ENCODE assay signal across 15 cellular contexts in the genomic region with DNA sequence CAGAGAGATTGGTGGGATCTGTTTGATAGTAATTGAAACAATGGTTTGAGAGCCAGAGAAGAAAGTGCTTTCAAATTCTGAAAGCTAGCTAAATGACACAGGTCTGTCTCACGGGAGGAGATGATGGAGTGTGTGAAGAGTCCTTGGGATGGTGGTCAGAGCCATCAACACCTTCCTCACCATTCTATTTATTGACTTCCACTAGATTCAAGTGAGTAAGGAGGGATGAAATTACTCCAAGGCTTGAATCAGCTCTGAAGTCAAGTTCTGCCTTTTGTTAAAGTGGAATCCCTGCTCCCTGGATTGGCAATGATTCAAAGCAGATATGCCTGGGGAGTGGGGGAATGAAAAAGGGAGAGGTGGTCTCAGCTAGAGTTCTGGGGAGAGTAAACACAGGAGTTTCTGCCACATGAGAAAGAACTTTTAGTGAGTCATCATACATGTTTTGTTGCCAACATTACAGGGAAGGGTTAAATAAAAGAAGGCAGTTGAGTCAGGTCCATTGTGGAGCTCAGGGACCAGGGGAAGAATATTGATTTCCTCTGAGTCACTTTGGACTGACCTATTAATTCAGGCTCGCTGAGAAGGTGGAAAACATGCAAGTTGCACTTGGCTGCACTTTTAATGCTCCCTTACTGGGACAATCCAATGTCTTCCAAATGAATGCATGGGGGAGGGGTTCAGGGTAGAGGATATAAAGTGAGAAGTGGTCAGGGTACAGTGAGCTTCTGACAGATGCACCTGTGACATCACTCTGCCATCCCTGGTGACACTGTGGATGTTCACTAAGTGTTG.
"Had no signal": no experiment of that assay in that cellular context is flagged by ENCODE, and none has a peak within 500 bp of the region (broad histone marks: within the 10 kb centered on the region; RNA-seq: fewer than 3 reads in every experiment).

No MANE protein-coding gene starts in this region.

- H3K27ac Mint-ChIP-seq: activated CD4-positive, alpha-beta T cell treated with anti-CD3 and anti-CD28 coated beads, Interleukin-2, amount 10 ng/mL, durations not matched to agents 7 days and 5 days; activated naive CD4-positive, alpha-beta T cell treated with anti-CD3 and anti-CD28 coated beads for 36 hours; activated naive CD8-positive, alpha-beta T cell treated with anti-CD3 and anti-CD28 coated beads, Interleukin-2, amount 50 U/mL, for 24 hours; nephron; T-helper 2 cell treated with Interferon-gamma antibody and Interleukin-4, amounts not matched to agents 5 μg/mL and 100 μg/mL, for 36 hours had no signal

- H3K27me3 ChIP-seq: ascending aorta, tibial nerve had no signal

- H3K27ac ChIP-seq: ascending aorta, dorsolateral prefrontal cortex, tibial nerve had no signal

- H3K4me1 ChIP-seq: ascending aorta, tibial nerve had no signal

- H3K4me3 Mint-ChIP-seq: activated CD4-positive, alpha-beta T cell treated with anti-CD3 and anti-CD28 coated beads, Interleukin-2, amount 10 ng/mL, durations not matched to agents 7 days and 5 days; activated naive CD4-positive, alpha-beta T cell treated with anti-CD3 and anti-CD28 coated beads for 36 hours; activated naive CD8-positive, alpha-beta T cell treated with anti-CD3 and anti-CD28 coated beads, Interleukin-2, amount 50 U/mL, for 24 hours; nephron; T-helper 2 cell treated with Interferon-gamma antibody and Interleukin-4, amounts not matched to agents 5 μg/mL and 100 μg/mL, for 36 hours had no signal

- H3K36me3 ChIP-seq: ascending aorta, tibial nerve had no signal

- H3K4me1 Mint-ChIP-seq: activated CD4-positive, alpha-beta T cell treated with anti-CD3 and anti-CD28 coated beads, Interleukin-2, amount 10 ng/mL, durations not matched to agents 7 days and 5 days; activated naive CD8-positive, alpha-beta T cell treated with anti-CD3 and anti-CD28 coated beads, Interleukin-2, amount 50 U/mL, for 24 hours; nephron had no signal

- H3K27me3 Mint-ChIP-seq: activated CD4-positive, alpha-beta T cell treated with anti-CD3 and anti-CD28 coated beads, Interleukin-2, amount 10 ng/mL, durations not matched to agents 7 days and 5 days had no signal

- H3K9me3 Mint-ChIP-seq: activated CD4-positive, alpha-beta T cell treated with anti-CD3 and anti-CD28 coated beads, Interleukin-2, amount 10 ng/mL, durations not matched to agents 7 days and 5 days; activated naive CD4-positive, alpha-beta T cell treated with anti-CD3 and anti-CD28 coated beads for 36 hours; T-helper 2 cell treated with Interferon-gamma antibody and Interleukin-4, amounts not matched to agents 5 μg/mL and 100 μg/mL, for 36 hours had no signal

- H3K4me3 ChIP-seq: ascending aorta, dorsolateral prefrontal cortex, tibial nerve had no signal

- DNase-seq: activated CD4-positive, alpha-beta T cell treated with anti-CD3 and anti-CD28 coated beads, Interleukin-2, amount 10 ng/mL, durations not matched to agents 7 days and 5 days; activated CD8-positive, alpha-beta memory T cell treated with anti-CD3 and anti-CD28 coated beads, Interleukin-2, amount 50 U/mL, for 48 hours; activated naive CD4-positive, alpha-beta T cell treated with anti-CD3 and anti-CD28 coated beads for 36 hours; activated naive CD8-positive, alpha-beta T cell treated with anti-CD3 and anti-CD28 coated beads, Interleukin-2, amount 50 U/mL, for 24 hours; dorsolateral prefrontal cortex; erythroblast; right cardiac atrium; small intestine; stimulated activated CD4-positive, alpha-beta T cell treated with anti-CD3 and anti-CD28 coated beads, Interleukin-4, amount 100 ng/mL, for 24 hours; stimulated activated naive CD4-positive, alpha-beta T cell; substantia nigra had no signal

- H3K9me3 ChIP-seq: ascending aorta, tibial nerve had no signal

- ATAC-seq: activated naive CD8-positive, alpha-beta T cell treated with anti-CD3 and anti-CD28 coated beads, Interleukin-2, amount 50 U/mL, for 24 hours; right cardiac atrium had no signal
